ENCODE assay signal across 8 cellular contexts in genomic region chr3:61903931-61904657, GRCh38.
DNase-seq lines count a peak whose midpoint lies in the region; ATAC-seq, FAIRE-seq and TF ChIP-seq lines count a peak whose summit lies in the region.

No MANE protein-coding gene starts in this region.

- H3K36me3 ChIP-seq in HUES48 (ENCODE audit: control insufficient read depth, insufficient read depth, low read length) (no peaks in the 10 kb centered on the region), breast epithelium (no peaks in the 10 kb centered on the region)
- no peaks in the 10 kb centered on the region for H3K36me3 ChIP-seq in CD4-positive, alpha-beta memory T cell (ENCODE audit: insufficient read depth, low read length)

- no peak for TF ChIP-seq POLR2A in breast epithelium (IDR thresholded peaks at IDR 0.05)

- peak; percentile 63 for FAIRE-seq in GM18507 (lab: Jason Lieb, UNC)

- H3K27ac Mint-ChIP-seq in CD4-positive, alpha-beta memory T cell, result peak overlapping the region in 1 of 7 donors; percentile 46

- H3K4me3 Mint-ChIP-seq in CD4-positive, alpha-beta memory T cell, result no peak overlapping the region

- CTCF ChIA-PET in CD4-positive, alpha-beta memory T cell (lab: Charles Lee; ENCODE audit: partially characterized antibody), result no interaction called here

- intact Hi-C loops in breast epithelium (cut with DNase I; ENCODE audit: low total_unique reads), result no loop called here
- intact Hi-C loops in CD4-positive, alpha-beta memory T cell (cut with micrococcal nuclease), result no loop called here

- DNase-seq in GM18507 (ENCODE audit: extremely low spot score, insufficient read length, low read depth), result no peak
- DNase-seq in breast epithelium (ENCODE audit: low spot score in 2 of 2), result no peak
- peak; percentile 34 for DNase-seq in midbrain (lab: John Stamatoyannopoulos, UW)
- no peak for DNase-seq in CD4-positive, alpha-beta memory T cell
- DNase-seq in cerebellum (ENCODE audit: low spot score), result no peak
- no peak for DNase-seq in SKM-1 (lab: John Stamatoyannopoulos, UW; ENCODE audit: unreplicated experiment)

- TF ChIP-seq CTCF in breast epithelium (IDR thresholded peaks at IDR 0.05), result no peak

- ATAC-seq in HG03139 (IDR thresholded peaks at IDR 0.05; ENCODE audit: unreplicated experiment), result no peak

- POLR2A ChIA-PET in CD4-positive, alpha-beta memory T cell (lab: Charles Lee; ENCODE audit: partially characterized antibody), result no interaction called here

- no peak overlapping the region; the same call in 1 of the 2 replicates for H3K9ac ChIP-seq in HUES48 (ENCODE audit: low read depth, low read length)

- no peak overlapping the region for H3K4me3 ChIP-seq in HUES48 (ENCODE audit: low read depth, low read length)
- H3K4me3 ChIP-seq in breast epithelium, result no peak overlapping the region
- H3K4me3 ChIP-seq in CD4-positive, alpha-beta memory T cell (ENCODE audit: low read length in 2 of 2), result no peak overlapping the region

- no peaks in the 10 kb centered on the region for H3K27me3 Mint-ChIP-seq in CD4-positive, alpha-beta memory T cell

- peaks cover 0 to 6% (median 0%) of the 10 kb centered on the region in 8 donors for H3K9me3 Mint-ChIP-seq in CD4-positive, alpha-beta memory T cell

- H3K4me1 ChIP-seq in HUES48 (ENCODE audit: control insufficient read depth, insufficient read depth, low read length) (peaks cover 47% of the 10 kb centered on the region), breast epithelium (peaks cover 0 to 12% of the 10 kb centered on the region in 2 donors)
- H3K4me1 ChIP-seq in CD4-positive, alpha-beta memory T cell (ENCODE audit: insufficient read depth, low read length), result no peaks in the 10 kb centered on the region

- no peaks in the 10 kb centered on the region for H3K9me3 ChIP-seq in HUES48 (ENCODE audit: control insufficient read depth, insufficient read depth, low read length)
- no peaks in the 10 kb centered on the region for H3K9me3 ChIP-seq in breast epithelium
- H3K9me3 ChIP-seq in CD4-positive, alpha-beta memory T cell (ENCODE audit: control insufficient read depth in 1 of 2, low read length in 2 of 2), result no peaks in the 10 kb centered on the region

- peak overlapping the region; percentile 6 for H3K27ac ChIP-seq in HUES48 (ENCODE audit: low read depth, low read length)
- peak overlapping the region; percentile 60 to 61 for H3K27ac ChIP-seq in breast epithelium
- H3K27ac ChIP-seq in CD4-positive, alpha-beta memory T cell (ENCODE audit: low read depth, low read length), result no peak overlapping the region

- no peaks in the 10 kb centered on the region for H3K27me3 ChIP-seq in HUES48 (ENCODE audit: control insufficient read depth, insufficient read depth, low read length)
- no peaks in the 10 kb centered on the region for H3K27me3 ChIP-seq in breast epithelium
- no peaks in the 10 kb centered on the region for H3K27me3 ChIP-seq in CD4-positive, alpha-beta memory T cell (ENCODE audit: insufficient read depth, low read length)

- H3K36me3 Mint-ChIP-seq in CD4-positive, alpha-beta memory T cell, result no peaks in the 10 kb centered on the region

- H3K4me1 Mint-ChIP-seq in CD4-positive, alpha-beta memory T cell, result no peaks in the 10 kb centered on the region
